1 cellular context compared by ENCODE assay signal in the genomic region with DNA sequence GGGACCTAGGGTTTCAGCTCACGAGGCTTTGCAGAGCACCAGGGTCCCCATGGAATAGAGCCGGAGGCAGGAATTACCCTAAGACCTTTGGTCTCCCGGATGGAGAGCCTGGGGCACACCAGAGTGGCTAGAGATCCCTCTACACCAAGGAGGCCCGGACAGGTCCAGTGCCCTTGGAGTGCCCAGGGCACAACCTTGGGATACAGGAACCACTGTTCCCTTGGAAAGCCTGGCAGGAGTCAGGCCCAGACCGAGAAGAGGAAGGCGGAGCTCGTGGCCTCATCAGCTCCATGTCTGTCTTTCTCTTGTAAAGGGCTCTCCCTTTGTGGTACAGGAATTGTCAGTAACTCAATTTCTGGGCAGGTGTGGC.
TF ChIP-seq lines count a peak whose summit lies in the region.

No MANE protein-coding gene starts in this region.

TF ChIP-seq in HepG2, 621 proteins besides CTCF, POLR2A, EP300 and RAD21 (continues in another document):
- TF ChIP-seq ZNF83 (CRISPR knock-in tag; IDR thresholded peaks at IDR 0.05; ENCODE audit: borderline replicate concordance): no peak
- TF ChIP-seq ZNF234 (CRISPR knock-in tag; conservative IDR thresholded peaks at IDR 0.05): no peak
- TF ChIP-seq RBFOX2 (IDR thresholded peaks at IDR 0.05; ENCODE audit: low read depth, low read length): no peak
- TF ChIP-seq MXD4 (CRISPR knock-in tag; IDR thresholded peaks at IDR 0.05): no peak
- no peak for TF ChIP-seq SALL2 (CRISPR knock-in tag; IDR thresholded peaks at IDR 0.05)
- no peak for TF ChIP-seq ZNF605 (CRISPR knock-in tag; IDR thresholded peaks at IDR 0.05)
- TF ChIP-seq HIVEP1 (CRISPR knock-in tag; IDR thresholded peaks at IDR 0.05): 0 out of 2 replicates have a peak, but pooled peaks have one; percentile 8
- TF ChIP-seq TGIF2 (CRISPR knock-in tag; IDR thresholded peaks at IDR 0.05): peak; percentile 22; the same call in 1 of the 2 replicates
- TF ChIP-seq ADNP (CRISPR knock-in tag; IDR thresholded peaks at IDR 0.05): no peak
- no peak for TF ChIP-seq ZNF660 (CRISPR knock-in tag; IDR thresholded peaks at IDR 0.05; ENCODE audit: borderline replicate concordance, low read depth)
- TF ChIP-seq, protein P1, sequence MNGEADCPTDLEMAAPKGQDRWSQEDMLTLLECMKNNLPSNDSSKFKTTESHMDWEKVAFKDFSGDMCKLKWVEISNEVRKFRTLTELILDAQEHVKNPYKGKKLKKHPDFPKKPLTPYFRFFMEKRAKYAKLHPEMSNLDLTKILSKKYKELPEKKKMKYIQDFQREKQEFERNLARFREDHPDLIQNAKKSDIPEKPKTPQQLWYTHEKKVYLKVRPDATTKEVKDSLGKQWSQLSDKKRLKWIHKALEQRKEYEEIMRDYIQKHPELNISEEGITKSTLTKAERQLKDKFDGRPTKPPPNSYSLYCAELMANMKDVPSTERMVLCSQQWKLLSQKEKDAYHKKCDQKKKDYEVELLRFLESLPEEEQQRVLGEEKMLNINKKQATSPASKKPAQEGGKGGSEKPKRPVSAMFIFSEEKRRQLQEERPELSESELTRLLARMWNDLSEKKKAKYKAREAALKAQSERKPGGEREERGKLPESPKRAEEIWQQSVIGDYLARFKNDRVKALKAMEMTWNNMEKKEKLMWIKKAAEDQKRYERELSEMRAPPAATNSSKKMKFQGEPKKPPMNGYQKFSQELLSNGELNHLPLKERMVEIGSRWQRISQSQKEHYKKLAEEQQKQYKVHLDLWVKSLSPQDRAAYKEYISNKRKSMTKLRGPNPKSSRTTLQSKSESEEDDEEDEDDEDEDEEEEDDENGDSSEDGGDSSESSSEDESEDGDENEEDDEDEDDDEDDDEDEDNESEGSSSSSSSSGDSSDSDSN (CRISPR knock-in tag; IDR thresholded peaks at IDR 0.05): no peak
- TF ChIP-seq ZNF839 (CRISPR knock-in tag; IDR thresholded peaks at IDR 0.05; ENCODE audit: borderline replicate concordance): 0 out of 2 replicates have a peak, but pooled peaks have one; percentile 13
- TF ChIP-seq, protein P2, sequence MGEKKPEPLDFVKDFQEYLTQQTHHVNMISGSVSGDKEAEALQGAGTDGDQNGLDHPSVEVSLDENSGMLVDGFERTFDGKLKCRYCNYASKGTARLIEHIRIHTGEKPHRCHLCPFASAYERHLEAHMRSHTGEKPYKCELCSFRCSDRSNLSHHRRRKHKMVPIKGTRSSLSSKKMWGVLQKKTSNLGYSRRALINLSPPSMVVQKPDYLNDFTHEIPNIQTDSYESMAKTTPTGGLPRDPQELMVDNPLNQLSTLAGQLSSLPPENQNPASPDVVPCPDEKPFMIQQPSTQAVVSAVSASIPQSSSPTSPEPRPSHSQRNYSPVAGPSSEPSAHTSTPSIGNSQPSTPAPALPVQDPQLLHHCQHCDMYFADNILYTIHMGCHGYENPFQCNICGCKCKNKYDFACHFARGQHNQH (CRISPR knock-in tag; IDR thresholded peaks at IDR 0.05): no peak
- TF ChIP-seq MEIS2 (CRISPR knock-in tag; IDR thresholded peaks at IDR 0.05): 0 out of 2 replicates have a peak, but pooled peaks have one; percentile 1
- no peak for TF ChIP-seq ZNF546 (CRISPR knock-in tag; conservative IDR thresholded peaks at IDR 0.05)
- TF ChIP-seq, protein P3, sequence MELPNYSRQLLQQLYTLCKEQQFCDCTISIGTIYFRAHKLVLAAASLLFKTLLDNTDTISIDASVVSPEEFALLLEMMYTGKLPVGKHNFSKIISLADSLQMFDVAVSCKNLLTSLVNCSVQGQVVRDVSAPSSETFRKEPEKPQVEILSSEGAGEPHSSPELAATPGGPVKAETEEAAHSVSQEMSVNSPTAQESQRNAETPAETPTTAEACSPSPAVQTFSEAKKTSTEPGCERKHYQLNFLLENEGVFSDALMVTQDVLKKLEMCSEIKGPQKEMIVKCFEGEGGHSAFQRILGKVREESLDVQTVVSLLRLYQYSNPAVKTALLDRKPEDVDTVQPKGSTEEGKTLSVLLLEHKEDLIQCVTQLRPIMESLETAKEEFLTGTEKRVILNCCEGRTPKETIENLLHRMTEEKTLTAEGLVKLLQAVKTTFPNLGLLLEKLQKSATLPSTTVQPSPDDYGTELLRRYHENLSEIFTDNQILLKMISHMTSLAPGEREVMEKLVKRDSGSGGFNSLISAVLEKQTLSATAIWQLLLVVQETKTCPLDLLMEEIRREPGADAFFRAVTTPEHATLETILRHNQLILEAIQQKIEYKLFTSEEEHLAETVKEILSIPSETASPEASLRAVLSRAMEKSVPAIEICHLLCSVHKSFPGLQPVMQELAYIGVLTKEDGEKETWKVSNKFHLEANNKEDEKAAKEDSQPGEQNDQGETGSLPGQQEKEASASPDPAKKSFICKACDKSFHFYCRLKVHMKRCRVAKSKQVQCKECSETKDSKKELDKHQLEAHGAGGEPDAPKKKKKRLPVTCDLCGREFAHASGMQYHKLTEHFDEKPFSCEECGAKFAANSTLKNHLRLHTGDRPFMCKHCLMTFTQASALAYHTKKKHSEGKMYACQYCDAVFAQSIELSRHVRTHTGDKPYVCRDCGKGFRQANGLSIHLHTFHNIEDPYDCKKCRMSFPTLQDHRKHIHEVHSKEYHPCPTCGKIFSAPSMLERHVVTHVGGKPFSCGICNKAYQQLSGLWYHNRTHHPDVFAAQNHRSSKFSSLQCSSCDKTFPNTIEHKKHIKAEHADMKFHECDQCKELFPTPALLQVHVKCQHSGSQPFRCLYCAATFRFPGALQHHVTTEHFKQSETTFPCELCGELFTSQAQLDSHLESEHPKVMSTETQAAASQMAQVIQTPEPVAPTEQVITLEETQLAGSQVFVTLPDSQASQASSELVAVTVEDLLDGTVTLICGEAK (IDR thresholded peaks at IDR 0.05): no peak
- TF ChIP-seq, protein P3 (CRISPR knock-in tag; IDR thresholded peaks at IDR 0.05): 0 out of 2 replicates have a peak, but pooled peaks have one; percentile 0
- no peak for TF ChIP-seq ZNF260 (CRISPR knock-in tag; IDR thresholded peaks at IDR 0.05; ENCODE audit: borderline replicate concordance, low read depth)
- TF ChIP-seq, protein P4, sequence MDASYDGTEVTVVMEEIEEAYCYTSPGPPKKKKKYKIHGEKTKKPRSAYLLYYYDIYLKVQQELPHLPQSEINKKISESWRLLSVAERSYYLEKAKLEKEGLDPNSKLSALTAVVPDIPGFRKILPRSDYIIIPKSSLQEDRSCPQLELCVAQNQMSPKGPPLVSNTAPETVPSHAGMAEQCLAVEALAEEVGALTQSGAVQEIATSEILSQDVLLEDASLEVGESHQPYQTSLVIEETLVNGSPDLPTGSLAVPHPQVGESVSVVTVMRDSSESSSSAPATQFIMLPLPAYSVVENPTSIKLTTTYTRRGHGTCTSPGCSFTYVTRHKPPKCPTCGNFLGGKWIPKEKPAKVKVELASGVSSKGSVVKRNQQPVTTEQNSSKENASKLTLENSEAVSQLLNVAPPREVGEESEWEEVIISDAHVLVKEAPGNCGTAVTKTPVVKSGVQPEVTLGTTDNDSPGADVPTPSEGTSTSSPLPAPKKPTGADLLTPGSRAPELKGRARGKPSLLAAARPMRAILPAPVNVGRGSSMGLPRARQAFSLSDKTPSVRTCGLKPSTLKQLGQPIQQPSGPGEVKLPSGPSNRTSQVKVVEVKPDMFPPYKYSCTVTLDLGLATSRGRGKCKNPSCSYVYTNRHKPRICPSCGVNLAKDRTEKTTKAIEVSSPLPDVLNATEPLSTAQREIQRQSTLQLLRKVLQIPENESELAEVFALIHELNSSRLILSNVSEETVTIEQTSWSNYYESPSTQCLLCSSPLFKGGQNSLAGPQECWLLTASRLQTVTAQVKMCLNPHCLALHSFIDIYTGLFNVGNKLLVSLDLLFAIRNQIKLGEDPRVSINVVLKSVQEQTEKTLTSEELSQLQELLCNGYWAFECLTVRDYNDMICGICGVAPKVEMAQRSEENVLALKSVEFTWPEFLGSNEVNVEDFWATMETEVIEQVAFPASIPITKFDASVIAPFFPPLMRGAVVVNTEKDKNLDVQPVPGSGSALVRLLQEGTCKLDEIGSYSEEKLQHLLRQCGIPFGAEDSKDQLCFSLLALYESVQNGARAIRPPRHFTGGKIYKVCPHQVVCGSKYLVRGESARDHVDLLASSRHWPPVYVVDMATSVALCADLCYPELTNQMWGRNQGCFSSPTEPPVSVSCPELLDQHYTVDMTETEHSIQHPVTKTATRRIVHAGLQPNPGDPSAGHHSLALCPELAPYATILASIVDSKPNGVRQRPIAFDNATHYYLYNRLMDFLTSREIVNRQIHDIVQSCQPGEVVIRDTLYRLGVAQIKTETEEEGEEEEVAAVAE (CRISPR knock-in tag; IDR thresholded peaks at IDR 0.05; ENCODE audit: borderline replicate concordance): no peak
- TF ChIP-seq ZSCAN29 (CRISPR knock-in tag; conservative IDR thresholded peaks at IDR 0.05): no peak
- no peak for TF ChIP-seq ZNF615 (CRISPR knock-in tag; IDR thresholded peaks at IDR 0.05; ENCODE audit: borderline replicate concordance)
- 0 out of 2 replicates have a peak, but pooled peaks have one; percentile 15 for TF ChIP-seq ZNF891 (CRISPR knock-in tag; IDR thresholded peaks at IDR 0.05)
- TF ChIP-seq, protein P5, sequence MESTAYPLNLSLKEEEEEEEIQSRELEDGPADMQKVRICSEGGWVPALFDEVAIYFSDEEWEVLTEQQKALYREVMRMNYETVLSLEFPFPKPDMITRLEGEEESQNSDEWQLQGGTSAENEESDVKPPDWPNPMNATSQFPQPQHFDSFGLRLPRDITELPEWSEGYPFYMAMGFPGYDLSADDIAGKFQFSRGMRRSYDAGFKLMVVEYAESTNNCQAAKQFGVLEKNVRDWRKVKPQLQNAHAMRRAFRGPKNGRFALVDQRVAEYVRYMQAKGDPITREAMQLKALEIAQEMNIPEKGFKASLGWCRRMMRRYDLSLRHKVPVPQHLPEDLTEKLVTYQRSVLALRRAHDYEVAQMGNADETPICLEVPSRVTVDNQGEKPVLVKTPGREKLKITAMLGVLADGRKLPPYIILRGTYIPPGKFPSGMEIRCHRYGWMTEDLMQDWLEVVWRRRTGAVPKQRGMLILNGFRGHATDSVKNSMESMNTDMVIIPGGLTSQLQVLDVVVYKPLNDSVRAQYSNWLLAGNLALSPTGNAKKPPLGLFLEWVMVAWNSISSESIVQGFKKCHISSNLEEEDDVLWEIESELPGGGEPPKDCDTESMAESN (CRISPR knock-in tag; conservative IDR thresholded peaks at IDR 0.05): no peak
- peak; percentile 6; the same call in 1 of the 2 replicates for TF ChIP-seq MYC (CRISPR knock-in tag; IDR thresholded peaks at IDR 0.05; ENCODE audit: borderline replicate concordance)
- no peak for TF ChIP-seq CREB1 (IDR thresholded peaks at IDR 0.05)
- TF ChIP-seq CREB1 (CRISPR knock-in tag; IDR thresholded peaks at IDR 0.05): no peak
- TF ChIP-seq, protein P6, sequence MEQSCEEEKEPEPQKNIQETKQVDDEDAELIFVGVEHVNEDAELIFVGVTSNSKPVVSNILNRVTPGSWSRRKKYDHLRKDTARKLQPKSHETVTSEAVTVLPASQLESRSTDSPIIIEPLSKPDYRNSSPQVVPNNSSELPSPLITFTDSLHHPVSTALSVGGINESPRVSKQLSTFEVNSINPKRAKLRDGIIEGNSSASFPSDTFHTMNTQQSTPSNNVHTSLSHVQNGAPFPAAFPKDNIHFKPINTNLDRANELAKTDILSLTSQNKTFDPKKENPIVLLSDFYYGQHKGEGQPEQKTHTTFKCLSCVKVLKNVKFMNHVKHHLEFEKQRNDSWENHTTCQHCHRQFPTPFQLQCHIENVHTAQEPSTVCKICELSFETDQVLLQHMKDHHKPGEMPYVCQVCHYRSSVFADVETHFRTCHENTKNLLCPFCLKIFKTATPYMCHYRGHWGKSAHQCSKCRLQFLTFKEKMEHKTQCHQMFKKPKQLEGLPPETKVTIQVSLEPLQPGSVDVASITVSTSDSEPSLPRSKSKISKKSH (CRISPR knock-in tag; IDR thresholded peaks at IDR 0.05; ENCODE audit: borderline replicate concordance): 0 out of 2 replicates have a peak, but pooled peaks have one; percentile 5
- TF ChIP-seq ZNF7 (CRISPR knock-in tag; IDR thresholded peaks at IDR 0.05): no peak
- TF ChIP-seq ZNF792 (CRISPR knock-in tag; IDR thresholded peaks at IDR 0.05): no peak
